In genomic region chr3:195451373-195452000, GRCh38 we compare ENCODE assay signal across 11 cellular contexts. TPM values are rescaled to one million over a fixed set of nuclear protein-coding genes. Genes with fewer than 3 reads are reported as not detected.
DNase-seq lines count a peak whose midpoint lies in the region; ATAC-seq, FAIRE-seq and TF ChIP-seq lines count a peak whose summit lies in the region.
"Had no signal": no experiment of that assay in that cellular context is flagged by ENCODE, and none has a peak within 500 bp of the region (broad histone marks: within the 10 kb centered on the region; RNA-seq: fewer than 3 reads in every experiment).

No MANE protein-coding gene starts in this region.

- H3K27me3 ChIP-seq in fibroblast of lung (ENCODE audit: control insufficient read depth, insufficient read depth, low read length) = no peaks in the 10 kb centered on the region
- H3K27me3 ChIP-seq: MG63 had no signal

- H3K4me1 Mint-ChIP-seq in stimulated activated naive B cell treated with anti-CD40 and anti-IgM and Interleukin-4, amounts not matched to agents 10 μg/mL and 1 μg/mL and 100 μg/mL, for 72 hours = no peaks in the 10 kb centered on the region

- no peaks in the 10 kb centered on the region for H3K36me3 ChIP-seq in fibroblast of lung (ENCODE audit: control insufficient read depth, insufficient read depth, low read length)
- H3K36me3 ChIP-seq: MG63 had no signal

- DNase-seq in NCI-H1092 treated with DMSO at 0.1 percent for 48 hours (lab: John Stamatoyannopoulos, UW) (peak; percentile 92), NCI-H2196 (lab: John Stamatoyannopoulos, UW; ENCODE audit: unreplicated experiment) (peak; percentile 81), fibroblast of lung (ENCODE audit: low read depth in 2 of 2) (no peak), midbrain (lab: John Stamatoyannopoulos, UW) (no peak), D721Med (ENCODE audit: insufficient read length, low spot score) (no peak)
- no peak for DNase-seq in stimulated activated naive B cell treated with anti-CD40 and anti-IgM and Interleukin-4, amounts not matched to agents 10 μg/mL and 1 μg/mL and 100 μg/mL, for 72 hours
- no peak for DNase-seq in stimulated activated CD4-positive, alpha-beta T cell treated with anti-CD3 and anti-CD28 coated beads, Interleukin-4, amount 100 ng/mL, for 4 hours
- DNase-seq: cortex of kidney, foreskin melanocyte, MG63 had no signal

- no peaks in the 10 kb centered on the region for H3K79me2 ChIP-seq in fibroblast of lung (ENCODE audit: control insufficient read depth, insufficient read depth, low read length)

- no peak overlapping the region for H3K4me3 Mint-ChIP-seq in stimulated activated naive B cell treated with anti-CD40 and anti-IgM and Interleukin-4, amounts not matched to agents 10 μg/mL and 1 μg/mL and 100 μg/mL, for 72 hours

- no peak for TF ChIP-seq CTCF in fibroblast of lung (conservative IDR thresholded peaks at IDR 0.05 in 1 of 2, IDR thresholded peaks at IDR 0.05 in 1 of 2; ENCODE audit: low read depth in 1 of 2, low read length in 2 of 2)
- no peak for TF ChIP-seq CTCF in D721Med (IDR thresholded peaks at IDR 0.05; ENCODE audit: insufficient read depth, missing control alignments)

- ATAC-seq in stimulated activated naive B cell treated with anti-CD40 and anti-IgM and Interleukin-4, amounts not matched to agents 10 μg/mL and 1 μg/mL and 100 μg/mL, for 72 hours (replicated peaks) = no peak

- H2AFZ ChIP-seq in fibroblast of lung (ENCODE audit: low read length) = peak overlapping the region; percentile 77

- H3K4me3 ChIP-seq in fibroblast of lung (replicated peaks in 1 of 4; ENCODE audit: control extremely low read depth in 1 of 4, insufficient read depth in 1 of 4, low read depth in 3 of 4, low read length in 4 of 4) = peak overlapping the region in 1 of 4 experiments; percentile 25
- H3K4me3 ChIP-seq: MG63 had no signal

- peak overlapping the region; percentile 70 for H3K27ac ChIP-seq in fibroblast of lung (ENCODE audit: insufficient read depth, low read length)

- H3K36me3 Mint-ChIP-seq in stimulated activated naive B cell treated with anti-CD40 and anti-IgM and Interleukin-4, amounts not matched to agents 10 μg/mL and 1 μg/mL and 100 μg/mL, for 72 hours = peaks cover 0 to 3% of the 10 kb centered on the region in 2 donors

- no peaks in the 10 kb centered on the region for H4K20me1 ChIP-seq in fibroblast of lung (ENCODE audit: control insufficient read depth, extremely low read depth, insufficient read depth, low read length)

- peaks cover 1 to 6% of the 10 kb centered on the region in 2 donors for H3K9me3 Mint-ChIP-seq in stimulated activated naive B cell treated with anti-CD40 and anti-IgM and Interleukin-4, amounts not matched to agents 10 μg/mL and 1 μg/mL and 100 μg/mL, for 72 hours

- H3K9me3 ChIP-seq in fibroblast of lung (ENCODE audit: control insufficient read depth, insufficient read depth, low read depth, low read length) = no peaks in the 10 kb centered on the region
- H3K9me3 ChIP-seq: MG63 had no signal

- peak overlapping the region; percentile 23 for H3K4me2 ChIP-seq in fibroblast of lung (ENCODE audit: extremely low read depth, insufficient read depth, low read length)

- H3K27me3 Mint-ChIP-seq in stimulated activated naive B cell treated with anti-CD40 and anti-IgM and Interleukin-4, amounts not matched to agents 10 μg/mL and 1 μg/mL and 100 μg/mL, for 72 hours = no peaks in the 10 kb centered on the region

- peaks cover 6% of the 10 kb centered on the region for H3K4me1 ChIP-seq in fibroblast of lung (ENCODE audit: control insufficient read depth, extremely low read depth, insufficient read depth, low read length)

- no peak for FAIRE-seq in D721Med (lab: Jason Lieb, UNC)
- FAIRE-seq: islet of Langerhans had no signal

- no peak overlapping the region for H3K27ac Mint-ChIP-seq in stimulated activated naive B cell treated with anti-CD40 and anti-IgM and Interleukin-4, amounts not matched to agents 10 μg/mL and 1 μg/mL and 100 μg/mL, for 72 hours

- no peak overlapping the region for H3K9ac ChIP-seq in fibroblast of lung (ENCODE audit: insufficient read depth, low read length)

RNA-seq across cellular contexts. Expression of gene ACAP2, which starts 8.7 kb away (rescaled TPM):
- 77.3 and 86.5 TPM in 2 replicates for total RNA-seq in fibroblast of lung
- polyA plus RNA-seq in fibroblast of lung = 27.2 and 33.7 TPM in 2 replicates
- polyA plus RNA-seq in fibroblast of lung (2012) = 14.4 and 19.9 TPM in 2 replicates
- polyA minus RNA-seq in fibroblast of lung (ENCODE audit: low replicate concordance) = 8.9 and 10.0 TPM in 2 replicates

Comparison
In these comparisons a context has a peak if more than half of its experiments do, and no peak if none do; other contexts are left out.
1. DNase-seq: peak in NCI-H1092 treated with DMSO at 0.1 percent for 48 hours (single experiment) and NCI-H2196 (single experiment); none in fibroblast of lung (0 of 2), stimulated activated naive B cell treated with anti-CD40 and anti-IgM and Interleukin-4, amounts not matched to agents 10 μg/mL and 1 μg/mL and 100 μg/mL, for 72 hours (single experiment), midbrain (single experiment), D721Med (single experiment) and stimulated activated CD4-positive, alpha-beta T cell treated with anti-CD3 and anti-CD28 coated beads, Interleukin-4, amount 100 ng/mL, for 4 hours (0 of 2).